Comparison of ENCODE assay signal across 25 cellular contexts in genomic region chr3:169339386-169339785, GRCh38.
"Had no signal": no experiment of that assay in that cellular context is flagged by ENCODE, and none has a peak within 500 bp of the region (broad histone marks: within the 10 kb centered on the region; RNA-seq: fewer than 3 reads in every experiment).

No MANE protein-coding gene starts in this region.

- H3K9me3 ChIP-seq: colonic mucosa, esophagus muscularis mucosa, esophagus squamous epithelium, gastrocnemius medialis, gastroesophageal sphincter, heart left ventricle, heart right ventricle had no signal

- H3K4me3 Mint-ChIP-seq: dendritic cell treated with granulocyte-macrophage colony-stimulating factor and Interleukin-4, amounts not matched to agents 40 ng/mL and 50 ng/mL, for 4 days; effector memory CD8-positive, alpha-beta T cell; endodermal cell had no signal

- H3K27me3 ChIP-seq: colonic mucosa, dorsolateral prefrontal cortex, esophagus muscularis mucosa, esophagus squamous epithelium, foreskin keratinocyte, gastrocnemius medialis, gastroesophageal sphincter, heart left ventricle, heart right ventricle had no signal

- H3K27ac ChIP-seq: colonic mucosa, coronary artery, dorsolateral prefrontal cortex, epithelial cell of prostate, esophagus muscularis mucosa, esophagus squamous epithelium, foreskin keratinocyte, gastrocnemius medialis, gastroesophageal sphincter, heart left ventricle, heart right ventricle had no signal

- H3K4me1 ChIP-seq: colonic mucosa, gastrocnemius medialis had no signal

- ATAC-seq: effector memory CD8-positive, alpha-beta T cell; esophagus mucosa; foreskin keratinocyte; gastrocnemius medialis; gastroesophageal sphincter; heart left ventricle; heart right ventricle had no signal

- H3K36me3 ChIP-seq: colonic mucosa, esophagus muscularis mucosa, esophagus squamous epithelium, gastrocnemius medialis, gastroesophageal sphincter, heart left ventricle, heart right ventricle had no signal

- H3K27ac Mint-ChIP-seq: dendritic cell treated with granulocyte-macrophage colony-stimulating factor and Interleukin-4, amounts not matched to agents 40 ng/mL and 50 ng/mL, for 4 days; effector memory CD8-positive, alpha-beta T cell; endodermal cell had no signal

- H3K27me3 Mint-ChIP-seq: dendritic cell treated with granulocyte-macrophage colony-stimulating factor and Interleukin-4, amounts not matched to agents 40 ng/mL and 50 ng/mL, for 4 days; effector memory CD8-positive, alpha-beta T cell had no signal

- DNase-seq: colonic mucosa; cortex of kidney; dermis blood vessel endothelial cell; dorsolateral prefrontal cortex; effector CD4-positive, alpha-beta T cell; effector CD8-positive, alpha-beta T cell; effector memory CD4-positive, alpha-beta T cell; effector memory CD8-positive, alpha-beta T cell; endodermal cell; erythroblast; esophagus squamous epithelium; foreskin fibroblast; foreskin keratinocyte; foreskin melanocyte; gastrocnemius medialis; glutamatergic neuron; head of caudate nucleus; heart left ventricle; heart right ventricle had no signal

- H3K4me3 ChIP-seq: colonic mucosa, coronary artery, dorsolateral prefrontal cortex, esophagus muscularis mucosa, esophagus squamous epithelium, gastrocnemius medialis, gastroesophageal sphincter, heart left ventricle, heart right ventricle had no signal

- H3K9me3 Mint-ChIP-seq: dendritic cell treated with granulocyte-macrophage colony-stimulating factor and Interleukin-4, amounts not matched to agents 40 ng/mL and 50 ng/mL, for 4 days; endodermal cell had no signal
